8 cellular contexts compared by ENCODE assay signal in genomic region chr22:29470159-29470855, GRCh38. TPM values are rescaled to one million over a fixed set of nuclear protein-coding genes. Genes with fewer than 3 reads are reported as not detected.
DNase-seq lines count a peak whose midpoint lies in the region; ATAC-seq, FAIRE-seq and TF ChIP-seq lines count a peak whose summit lies in the region.

No MANE protein-coding gene starts in this region.

- no peaks in the 10 kb centered on the region for H3K36me3 Mint-ChIP-seq in activated naive CD4-positive, alpha-beta T cell treated with anti-CD3 and anti-CD28 coated beads for 36 hours (ENCODE audit: low read depth)

- POLR2A ChIA-PET in BJ (lab: Charles Lee) (no interaction called here), HEK293T (lab: Yijun Ruan, JAX) (interaction anchor here (1.5 kb wide), 1 partner anchor 13 kb away, joined by 3 read pairs; no protein-coding TSS in a partner anchor)

- TF ChIP-seq CTCF in BJ (IDR thresholded peaks at IDR 0.05; ENCODE audit: insufficient read depth, low read depth, low read length) (peak; percentile 72), heart left ventricle (IDR thresholded peaks at IDR 0.05) (peak; percentile 61 to 91 (median 80)), psoas muscle (IDR thresholded peaks at IDR 0.05) (peak; percentile 55)

- H3K36me3 ChIP-seq in BJ (ENCODE audit: control insufficient read depth, insufficient read depth, low read length): no peaks in the 10 kb centered on the region
- no peaks in the 10 kb centered on the region for H3K36me3 ChIP-seq in heart left ventricle
- H3K36me3 ChIP-seq in psoas muscle (ENCODE audit: insufficient read depth in 1 of 2, low read depth in 1 of 2): no peaks in the 10 kb centered on the region

- H3K4me3 ChIP-seq in BJ (ENCODE audit: low read depth, low read length) (no peak overlapping the region), heart left ventricle (peak overlapping the region in 10 of 12 donors; percentile 7 to 42 (median 33)), psoas muscle (no peak overlapping the region)

- no peak for TF ChIP-seq POLR2A in heart left ventricle (IDR thresholded peaks at IDR 0.05)

- no peaks in the 10 kb centered on the region for H3K4me1 Mint-ChIP-seq in activated naive CD4-positive, alpha-beta T cell treated with anti-CD3 and anti-CD28 coated beads for 36 hours (ENCODE audit: low read depth)

- H3K4me1 ChIP-seq in heart left ventricle: peaks cover 0 to 11% (median 1%) of the 10 kb centered on the region in 12 donors
- peaks cover 4% of the 10 kb centered on the region for H3K4me1 ChIP-seq in psoas muscle

- ATAC-seq in heart left ventricle (peak; percentile 26 to 82 (median 78)), psoas muscle (peak in 3 of 4 donors; percentile 69 to 74 (median 69)), GM18873 (IDR thresholded peaks at IDR 0.05; ENCODE audit: low FRiP score, unreplicated experiment) (no peak)

- no peaks in the 10 kb centered on the region for H3K9me3 Mint-ChIP-seq in activated naive CD4-positive, alpha-beta T cell treated with anti-CD3 and anti-CD28 coated beads for 36 hours

- H3K27ac Mint-ChIP-seq in activated naive CD4-positive, alpha-beta T cell treated with anti-CD3 and anti-CD28 coated beads for 36 hours: no peak overlapping the region

- H3K4me3 Mint-ChIP-seq in activated naive CD4-positive, alpha-beta T cell treated with anti-CD3 and anti-CD28 coated beads for 36 hours: peak overlapping the region; percentile 32

- peaks cover 3% of the 10 kb centered on the region for H3K27me3 ChIP-seq in BJ (ENCODE audit: control insufficient read depth, insufficient read depth, low read length)
- H3K27me3 ChIP-seq in heart left ventricle: peaks cover 0 to 42% (median 12%) of the 10 kb centered on the region in 9 donors
- H3K27me3 ChIP-seq in psoas muscle (ENCODE audit: insufficient read depth in 3 of 3, low read length in 2 of 3): peaks cover 0 to 55% (median 10%) of the 10 kb centered on the region in 3 donors

- no peak overlapping the region for H3K27ac ChIP-seq in heart left ventricle
- H3K27ac ChIP-seq in psoas muscle: no peak overlapping the region

- intact Hi-C loops in activated naive CD4-positive, alpha-beta T cell treated with anti-CD3 and anti-CD28 coated beads for 36 hours (cut with micrococcal nuclease): loop anchor here (1.0 kb wide), 1 partner anchor 75 kb away; no protein-coding TSS in a partner anchor
- intact Hi-C loops in heart left ventricle (cut with DNase I) (no loop called here), psoas muscle (cut with DNase I) (no loop called here)

- 11 to 27% (median 14%) methylated on average over 35 to 54 of the region's 54 CpGs for WGBS in heart left ventricle, 4 donors
- 14 to 18% (median 17%) methylated on average over 51 to 54 of the region's 54 CpGs for WGBS in psoas muscle, 3 donors

- FAIRE-seq in RCC 7860 (lab: Jason Lieb, UNC) (no peak), urothelium cell line (lab: Jason Lieb, UNC) (peak; percentile 72)

- CTCF ChIA-PET in BJ (lab: Yijun Ruan, JAX) (interaction anchor here (0.7 to 1.6 kb wide), 7 partner anchors 9 to 40 kb away, joined by 3 to 6 read pairs (median 4); no protein-coding TSS in a partner anchor), HEK293T (lab: Yijun Ruan, JAX) (interaction anchor here (0.6 to 1.6 kb wide), 15 partner anchors 9 to 187 kb away, joined by 3 to 8 read pairs (median 4); no protein-coding TSS in a partner anchor)
- CTCF ChIA-PET in activated naive CD4-positive, alpha-beta T cell treated with anti-CD3 and anti-CD28 coated beads for 36 hours (lab: Charles Lee): interaction anchor here (0.6 to 2.5 kb wide), 10 partner anchors 13 to 1065 kb away, joined by 3 to 10 read pairs (median 4); no protein-coding TSS in a partner anchor

- H3K9me3 ChIP-seq in heart left ventricle: no peaks in the 10 kb centered on the region
- no peaks in the 10 kb centered on the region for H3K9me3 ChIP-seq in psoas muscle

- DNase-seq in BJ (ENCODE audit: low read depth) (no peak), HEK293T (ENCODE audit: extremely low spot score) (peak; percentile 96), RCC 7860 (ENCODE audit: low spot score) (peak; percentile 18), heart left ventricle (peak; percentile 35 to 71 (median 56)), psoas muscle (peak; percentile 52 to 82), urothelium cell line (ENCODE audit: low spot score) (peak; percentile 95)
- DNase-seq in activated naive CD4-positive, alpha-beta T cell treated with anti-CD3 and anti-CD28 coated beads for 36 hours: peak; percentile 80

- peaks cover 9% of the 10 kb centered on the region for H3K27me3 Mint-ChIP-seq in activated naive CD4-positive, alpha-beta T cell treated with anti-CD3 and anti-CD28 coated beads for 36 hours (ENCODE audit: low read depth)

TF ChIP-seq in HEK293T, 16 proteins besides CTCF, POLR2A, EP300 and RAD21:
- 0 out of 2 replicates have a peak, but pooled peaks have one; percentile 20 for TF ChIP-seq L3MBTL2 (conservative IDR thresholded peaks at IDR 0.05)
- TF ChIP-seq ZNF384 (IDR thresholded peaks at IDR 0.05): no peak
- TF ChIP-seq HDGF (IDR thresholded peaks at IDR 0.05; ENCODE audit: borderline replicate concordance): no peak

RNA-seq across cellular contexts. Expression of gene NEFH, which starts 9.7 kb away (rescaled TPM):
- polyA plus RNA-seq in BJ (2011; rRNA removed) (0.94 and 1.2 TPM in 2 replicates), heart left ventricle (under 1 TPM; 0.08 to 0.10 TPM), psoas muscle (under 1 TPM; 0.06 to 0.18 (median 0.14) TPM)
- polyA minus RNA-seq in BJ (2011; rRNA and poly(A)+ RNA removed): 0.31 and 0.52 TPM in 2 replicates
- total RNA-seq in activated naive CD4-positive, alpha-beta T cell treated with anti-CD3 and anti-CD28 coated beads for 36 hours: 1 to 10 TPM; 2.5 to 3.5 TPM
- total RNA-seq in heart left ventricle (under 1 TPM in 8 of 9 donors, not detected in 1; 0.07 to 0.51 (median 0.14) TPM), psoas muscle (under 1 TPM; 0.08 to 0.54 (median 0.28) TPM)

RNA-seq across cellular contexts. Expression of gene RFPL1, which starts 31.9 kb away (rescaled TPM):
- polyA plus RNA-seq in BJ (2011; rRNA removed) (not detected in 2 replicates), heart left ventricle (not detected), psoas muscle (not detected)
- not detected in 2 replicates for polyA minus RNA-seq in BJ (2011; rRNA and poly(A)+ RNA removed)
- not detected for total RNA-seq in activated naive CD4-positive, alpha-beta T cell treated with anti-CD3 and anti-CD28 coated beads for 36 hours
- total RNA-seq in heart left ventricle (not detected), psoas muscle (not detected)

Comparison
In these comparisons a context has a peak if more than half of its experiments do, and no peak if none do; other contexts are left out.
1. H3K4me3 ChIP-seq: peak in heart left ventricle (10 of 12); none in BJ (single experiment) and psoas muscle (single experiment).
2. Peak in every context shown above with its lines, with median percentiles within 50 percentile points of each other: CTCF ChIP-seq.